Comparison of ENCODE assay signal across 22 cellular contexts in the genomic region with DNA sequence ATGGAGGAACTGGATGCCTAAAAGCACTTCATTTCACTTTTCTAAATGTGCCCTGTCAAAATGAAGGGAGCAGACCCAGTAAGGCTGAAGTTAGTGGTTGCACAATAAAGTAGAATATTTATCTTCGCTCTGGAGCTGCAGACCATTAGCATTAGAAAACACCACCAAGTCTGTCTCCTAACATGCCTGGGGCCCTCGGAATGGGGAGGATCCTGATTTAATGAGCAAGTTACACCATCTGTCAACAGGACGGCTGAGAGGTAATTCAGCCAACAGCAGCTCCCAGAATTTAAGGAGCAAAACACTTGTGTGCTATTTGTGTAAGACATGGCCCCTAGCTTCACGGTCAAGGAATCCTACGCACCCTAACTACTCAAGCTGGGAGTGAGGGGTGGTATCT. TPM values are rescaled to one million over a fixed set of nuclear protein-coding genes. Genes with fewer than 3 reads are reported as not detected.
A peak's percentile ranks its signal among the peaks of the same experiment; 100 is the strongest.
DNase-seq lines count a peak whose midpoint lies in the region; ATAC-seq and TF ChIP-seq lines count a peak whose summit lies in the region.
"Had no signal": no experiment of that assay in that cellular context is flagged by ENCODE, and none has a peak within 500 bp of the region (broad histone marks: within the 10 kb centered on the region; RNA-seq: fewer than 3 reads in every experiment).

No MANE protein-coding gene starts in this region.

- H3K4me1 Mint-ChIP-seq in GM23338 (peaks cover 18% of the 10 kb centered on the region), endodermal cell (peaks cover 13% of the 10 kb centered on the region)
- H3K4me1 Mint-ChIP-seq: CD14-positive monocyte had no signal

- H3F3A ChIP-seq in GM23338 (replicated peaks; ENCODE audit: low read depth), result no peaks in the 10 kb centered on the region

- no peaks in the 10 kb centered on the region for H4K20me1 ChIP-seq in GM23338 (replicated peaks; ENCODE audit: insufficient read depth)

- H3K4me2 ChIP-seq in GM23338, result 0 out of 2 replicates have a peak overlapping the region, but pooled peaks have one; percentile 38
- H3K4me2 ChIP-seq: PC-9 had no signal

- H3K79me2 ChIP-seq in GM23338 (replicated peaks; ENCODE audit: insufficient read depth), result no peaks in the 10 kb centered on the region

- H2AFZ ChIP-seq in GM23338, result 0 out of 2 replicates have a peak overlapping the region, but pooled peaks have one; percentile 12
- H2AFZ ChIP-seq: PC-9 had no signal

- H3K9me2 ChIP-seq in GM23338 (ENCODE audit: insufficient read depth), result no peaks in the 10 kb centered on the region

- H3K27me3 Mint-ChIP-seq in GM23338 (ENCODE audit: insufficient read depth, low read depth, poor library complexity), result peaks cover 2% of the 10 kb centered on the region
- peaks cover 79% of the 10 kb centered on the region for H3K27me3 Mint-ChIP-seq in endodermal cell (ENCODE audit: insufficient read depth)

- no peak overlapping the region for H3K4me3 Mint-ChIP-seq in GM23338
- H3K4me3 Mint-ChIP-seq in endodermal cell, result no peak overlapping the region
- H3K4me3 Mint-ChIP-seq: CD14-positive monocyte, HFFc6 had no signal

- whole genome bisulfite sequencing in endodermal cell (ENCODE audit: insufficient coverage in 1 of 2, insufficient read length in 1 of 2), 2 experiments, result 45 to 81% methylated on average over 2 to 5 of the region's 5 CpGs

- DNase-seq in GM23338 (ENCODE audit: low spot score), result peak; percentile 30
- DNase-seq in NCI-H524 treated with DMSO at 0.1 percent for 48 hours (lab: John Stamatoyannopoulos, UW), result peak; percentile 75
- DNase-seq in endodermal cell, result peak; percentile 62
- DNase-seq in omental fat pad (ENCODE audit: low spot score), result no peak
- no peak for DNase-seq in GDM1 (lab: John Stamatoyannopoulos, UW)
- no peak for DNase-seq in retina
- DNase-seq in NCI-H2107 treated with DMSO at 0.1 percent for 48 hours (lab: John Stamatoyannopoulos, UW; ENCODE audit: unreplicated experiment), result no peak
- DNase-seq: ACHN, AML-193, COR-L47, HFFc6, IMR-90, Karpas-422, MM.1S, NCI-H1105, NCI-H187, NCI-H345, NCI-H774, PC-9, SJCRH30 had no signal

- ATAC-seq in GM23338, result peak; percentile 59; the same call in 2 of the 3 replicates
- peak; percentile 57 for ATAC-seq in omental fat pad (ENCODE audit: low FRiP score)

- H3K36me3 Mint-ChIP-seq in GM23338 (ENCODE audit: low read depth) (no peaks in the 10 kb centered on the region), endodermal cell (ENCODE audit: low read depth) (no peaks in the 10 kb centered on the region)
- H3K36me3 Mint-ChIP-seq: CD14-positive monocyte had no signal

- H3K27me3 ChIP-seq in GM23338 (ENCODE audit: insufficient read depth) (no peaks in the 10 kb centered on the region), endodermal cell (ENCODE audit: control insufficient read depth, insufficient read depth, low read length, poor library complexity, severe bottlenecking) (peaks cover 77% of the 10 kb centered on the region)
- H3K27me3 ChIP-seq: SJCRH30 had no signal

- H3K9me3 ChIP-seq in endodermal cell (ENCODE audit: control insufficient read depth, low read length), result peaks cover 12% of the 10 kb centered on the region
- H3K9me3 ChIP-seq: SJCRH30 had no signal

- H3K4me3 ChIP-seq in GM23338 (no peak overlapping the region), endodermal cell (ENCODE audit: low read length) (no peak overlapping the region)
- H3K4me3 ChIP-seq: PC-9, SJCRH30 had no signal

- peaks cover 23% of the 10 kb centered on the region for H3K4me1 ChIP-seq in GM23338 (ENCODE audit: insufficient read depth)
- H3K4me1 ChIP-seq in endodermal cell (ENCODE audit: control insufficient read depth, insufficient read depth, low read length), result no peaks in the 10 kb centered on the region
- H3K4me1 ChIP-seq: SJCRH30 had no signal

- no peak overlapping the region for H3K27ac Mint-ChIP-seq in GM23338
- H3K27ac Mint-ChIP-seq in endodermal cell, result no peak overlapping the region
- H3K27ac Mint-ChIP-seq: CD14-positive monocyte, HFFc6 had no signal

- no peak overlapping the region for H3K27ac ChIP-seq in GM23338 (ENCODE audit: low read depth)
- H3K27ac ChIP-seq in endodermal cell (ENCODE audit: low read depth, low read length), result peak overlapping the region; percentile 47
- H3K27ac ChIP-seq: PC-9, SJCRH30 had no signal

- H3K9ac ChIP-seq in endodermal cell (ENCODE audit: extremely low read depth, low read length, poor library complexity, severe bottlenecking), result no peak overlapping the region

- H3K36me3 ChIP-seq in GM23338 (ENCODE audit: insufficient read depth) (no peaks in the 10 kb centered on the region), endodermal cell (ENCODE audit: control insufficient read depth, insufficient read depth, low read length) (no peaks in the 10 kb centered on the region)
- H3K36me3 ChIP-seq: SJCRH30 had no signal

- H3K9me3 Mint-ChIP-seq in GM23338 (no peaks in the 10 kb centered on the region), endodermal cell (no peaks in the 10 kb centered on the region)

- TF ChIP-seq CTCF in GM23338 (conservative IDR thresholded peaks at IDR 0.05; ENCODE audit: low read depth in 2 of 2), result no peak
- TF ChIP-seq CTCF in endodermal cell (conservative IDR thresholded peaks at IDR 0.05), result no peak
- no peak for TF ChIP-seq CTCF in omental fat pad (IDR thresholded peaks at IDR 0.05)

TF ChIP-seq in GM23338, 12 proteins besides CTCF, POLR2A, EP300 and RAD21 (continues in another document):
- TF ChIP-seq EZH2 (IDR thresholded peaks at IDR 0.05; ENCODE audit: low read depth, unreplicated experiment), result no peak
- TF ChIP-seq NANOG (IDR thresholded peaks at IDR 0.05; ENCODE audit: borderline replicate concordance), result no peak
- TF ChIP-seq POLR2AphosphoS5 (IDR thresholded peaks at IDR 0.05; ENCODE audit: low read depth), result no peak
- no peak for TF ChIP-seq ZNF114 (CRISPR knock-in tag; IDR thresholded peaks at IDR 0.05)
- TF ChIP-seq, protein P1, sequence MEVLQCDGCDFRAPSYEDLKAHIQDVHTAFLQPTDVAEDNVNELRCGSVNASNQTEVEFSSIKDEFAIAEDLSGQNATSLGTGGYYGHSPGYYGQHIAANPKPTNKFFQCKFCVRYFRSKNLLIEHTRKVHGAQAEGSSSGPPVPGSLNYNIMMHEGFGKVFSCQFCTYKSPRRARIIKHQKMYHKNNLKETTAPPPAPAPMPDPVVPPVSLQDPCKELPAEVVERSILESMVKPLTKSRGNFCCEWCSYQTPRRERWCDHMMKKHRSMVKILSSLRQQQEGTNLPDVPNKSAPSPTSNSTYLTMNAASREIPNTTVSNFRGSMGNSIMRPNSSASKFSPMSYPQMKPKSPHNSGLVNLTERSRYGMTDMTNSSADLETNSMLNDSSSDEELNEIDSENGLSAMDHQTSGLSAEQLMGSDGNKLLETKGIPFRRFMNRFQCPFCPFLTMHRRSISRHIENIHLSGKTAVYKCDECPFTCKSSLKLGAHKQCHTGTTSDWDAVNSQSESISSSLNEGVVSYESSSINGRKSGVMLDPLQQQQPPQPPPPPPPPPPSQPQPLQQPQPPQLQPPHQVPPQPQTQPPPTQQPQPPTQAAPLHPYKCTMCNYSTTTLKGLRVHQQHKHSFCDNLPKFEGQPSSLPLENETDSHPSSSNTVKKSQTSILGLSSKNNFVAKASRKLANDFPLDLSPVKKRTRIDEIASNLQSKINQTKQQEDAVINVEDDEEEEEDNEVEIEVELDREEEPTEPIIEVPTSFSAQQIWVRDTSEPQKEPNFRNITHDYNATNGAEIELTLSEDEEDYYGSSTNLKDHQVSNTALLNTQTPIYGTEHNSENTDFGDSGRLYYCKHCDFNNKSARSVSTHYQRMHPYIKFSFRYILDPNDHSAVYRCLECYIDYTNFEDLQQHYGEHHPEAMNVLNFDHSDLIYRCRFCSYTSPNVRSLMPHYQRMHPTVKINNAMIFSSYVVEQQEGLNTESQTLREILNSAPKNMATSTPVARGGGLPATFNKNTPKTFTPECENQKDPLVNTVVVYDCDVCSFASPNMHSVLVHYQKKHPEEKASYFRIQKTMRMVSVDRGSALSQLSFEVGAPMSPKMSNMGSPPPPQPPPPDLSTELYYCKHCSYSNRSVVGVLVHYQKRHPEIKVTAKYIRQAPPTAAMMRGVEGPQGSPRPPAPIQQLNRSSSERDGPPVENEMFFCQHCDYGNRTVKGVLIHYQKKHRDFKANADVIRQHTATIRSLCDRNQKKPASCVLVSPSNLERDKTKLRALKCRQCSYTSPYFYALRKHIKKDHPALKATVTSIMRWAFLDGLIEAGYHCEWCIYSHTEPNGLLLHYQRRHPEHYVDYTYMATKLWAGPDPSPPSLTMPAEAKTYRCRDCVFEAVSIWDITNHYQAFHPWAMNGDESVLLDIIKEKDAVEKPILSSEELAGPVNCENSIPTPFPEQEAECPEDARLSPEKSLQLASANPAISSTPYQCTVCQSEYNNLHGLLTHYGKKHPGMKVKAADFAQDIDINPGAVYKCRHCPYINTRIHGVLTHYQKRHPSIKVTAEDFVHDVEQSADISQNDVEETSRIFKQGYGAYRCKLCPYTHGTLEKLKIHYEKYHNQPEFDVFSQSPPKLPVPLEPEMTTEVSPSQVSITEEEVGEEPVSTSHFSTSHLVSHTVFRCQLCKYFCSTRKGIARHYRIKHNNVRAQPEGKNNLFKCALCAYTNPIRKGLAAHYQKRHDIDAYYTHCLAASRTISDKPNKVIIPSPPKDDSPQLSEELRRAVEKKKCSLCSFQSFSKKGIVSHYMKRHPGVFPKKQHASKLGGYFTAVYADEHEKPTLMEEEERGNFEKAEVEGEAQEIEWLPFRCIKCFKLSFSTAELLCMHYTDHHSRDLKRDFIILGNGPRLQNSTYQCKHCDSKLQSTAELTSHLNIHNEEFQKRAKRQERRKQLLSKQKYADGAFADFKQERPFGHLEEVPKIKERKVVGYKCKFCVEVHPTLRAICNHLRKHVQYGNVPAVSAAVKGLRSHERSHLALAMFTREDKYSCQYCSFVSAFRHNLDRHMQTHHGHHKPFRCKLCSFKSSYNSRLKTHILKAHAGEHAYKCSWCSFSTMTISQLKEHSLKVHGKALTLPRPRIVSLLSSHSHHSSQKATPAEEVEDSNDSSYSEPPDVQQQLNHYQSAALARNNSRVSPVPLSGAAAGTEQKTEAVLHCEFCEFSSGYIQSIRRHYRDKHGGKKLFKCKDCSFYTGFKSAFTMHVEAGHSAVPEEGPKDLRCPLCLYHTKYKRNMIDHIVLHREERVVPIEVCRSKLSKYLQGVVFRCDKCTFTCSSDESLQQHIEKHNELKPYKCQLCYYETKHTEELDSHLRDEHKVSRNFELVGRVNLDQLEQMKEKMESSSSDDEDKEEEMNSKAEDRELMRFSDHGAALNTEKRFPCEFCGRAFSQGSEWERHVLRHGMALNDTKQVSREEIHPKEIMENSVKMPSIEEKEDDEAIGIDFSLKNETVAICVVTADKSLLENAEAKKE (CRISPR knock-in tag; IDR thresholded peaks at IDR 0.05), result no peak
- no peak for TF ChIP-seq ZNF331 (CRISPR knock-in tag; IDR thresholded peaks at IDR 0.05; ENCODE audit: low read depth)
- TF ChIP-seq JUNB (IDR thresholded peaks at IDR 0.05; ENCODE audit: unreplicated experiment), result no peak
- TF ChIP-seq STAT1 (IDR thresholded peaks at IDR 0.05; ENCODE audit: unreplicated experiment), result no peak

RNA-seq across cellular contexts. Expression of a gene that starts 22.3 kb away (rescaled TPM):
- 1.5 and 2.4 TPM in 2 replicates for total RNA-seq in GM23338 (2014; rRNA removed; shearing (Covaris generic))
- 0.90 and 0.92 TPM in 2 replicates for polyA plus RNA-seq in GM23338 (2016; fragmentation: Nextera tagmentation; extraction: Ambion mirVana)
- total RNA-seq in endodermal cell, result under 1 TPM; 0.22 to 0.37 TPM
- 0.39 TPM for polyA plus RNA-seq in endodermal cell (2013, experiment 1 of 2)
- 0.37 TPM for polyA plus RNA-seq in endodermal cell (2013, experiment 2 of 2)
- not detected for total RNA-seq in omental fat pad
- total RNA-seq: H4, HFFc6, IMR-90, PC-9, SJCRH30 had no signal
- polyA plus RNA-seq: CD14-positive monocyte, IMR-90 had no signal

Comparison
In these comparisons a context has a peak if more than half of its experiments do, and no peak if none do; other contexts are left out.
1. DNase-seq: peak in GM23338 (single experiment), NCI-H524 treated with DMSO at 0.1 percent for 48 hours (single experiment) and endodermal cell (single experiment); none in omental fat pad (single experiment), GDM1 (single experiment), retina (single experiment) and NCI-H2107 treated with DMSO at 0.1 percent for 48 hours (single experiment).